Comparison of ENCODE assay signal across 1 cellular context in the genomic region with DNA sequence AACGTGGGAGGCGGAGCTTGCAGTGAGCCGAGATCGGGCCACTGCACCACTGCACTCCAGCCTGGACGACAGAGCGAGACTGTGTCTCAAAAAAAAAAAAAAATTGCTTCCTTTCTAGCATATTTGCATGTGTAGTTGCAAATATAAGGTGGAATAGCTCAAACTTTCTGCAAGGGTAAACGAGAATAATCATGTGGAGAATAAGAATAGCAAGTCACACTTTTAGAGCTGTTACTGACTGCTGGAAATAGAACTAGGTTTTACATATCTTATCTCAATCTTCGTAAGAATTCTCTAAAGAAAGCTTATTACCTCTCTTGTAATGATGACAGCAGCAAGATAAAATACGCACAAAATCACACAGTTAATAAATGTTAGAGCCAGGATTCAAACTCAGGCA.
A peak's percentile ranks its signal among the peaks of the same experiment; 100 is the strongest.
TF ChIP-seq lines count a peak whose summit lies in the region.

No MANE protein-coding gene starts in this region.

TF ChIP-seq in GM12878, 131 proteins besides CTCF, POLR2A, EP300 and RAD21:
- TF ChIP-seq MEF2B (IDR thresholded peaks at IDR 0.05; ENCODE audit: partially characterized antibody, poor library complexity, severe bottlenecking): peak; percentile 54
- TF ChIP-seq USF1 (IDR thresholded peaks at IDR 0.05; ENCODE audit: borderline replicate concordance, extremely low read length, insufficient read depth, low read depth, low read length): no peak
- TF ChIP-seq ETV6 (conservative IDR thresholded peaks at IDR 0.05 in 1 of 2, IDR thresholded peaks at IDR 0.05 in 1 of 2; ENCODE audit: borderline replicate concordance in 1 of 2, low read depth in 1 of 2): no peak
